ENCODE assay signal across 8 cellular contexts in the genomic region with DNA sequence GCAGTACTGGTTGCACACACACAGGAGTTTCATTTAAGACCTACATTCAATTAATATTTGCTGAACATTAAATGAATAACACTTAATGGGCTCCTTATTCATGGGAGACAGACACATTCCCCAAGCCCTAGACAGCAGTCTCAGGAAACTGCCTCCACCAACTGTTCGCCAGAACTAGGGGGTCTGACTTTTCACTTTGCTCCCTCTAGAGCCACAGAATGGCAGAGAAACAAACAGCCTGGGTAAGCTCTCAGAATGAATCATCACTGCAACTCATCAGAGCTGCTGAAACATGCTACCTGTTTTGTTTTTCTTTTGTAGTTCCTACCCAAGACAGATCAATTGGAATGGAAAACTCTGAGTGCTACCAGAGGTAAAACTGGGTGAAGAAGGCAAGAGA. TPM values are rescaled to one million over a fixed set of nuclear protein-coding genes. Genes with fewer than 3 reads are reported as not detected.
DNase-seq lines count a peak whose midpoint lies in the region; ATAC-seq and TF ChIP-seq lines count a peak whose summit lies in the region.

No MANE protein-coding gene starts in this region.

- H3K27ac ChIP-seq in liver (ENCODE audit: low read depth in 1 of 2, low read length in 2 of 2): peak overlapping the region; percentile 42 to 55
- no peak overlapping the region for H3K27ac ChIP-seq in substantia nigra (ENCODE audit: low read depth, low read length, poor library complexity, severe bottlenecking)
- no peak overlapping the region for H3K27ac ChIP-seq in CD4-positive, alpha-beta memory T cell (ENCODE audit: low read depth, low read length)

- peaks cover 14% of the 10 kb centered on the region for H3K4me1 Mint-ChIP-seq in activated T-helper 1 cell treated with anti-CD3 and anti-CD28 coated beads, Interleukin-12 subunit alpha, Interleukin-12 subunit beta, Interleukin-2, Interleukin-4 antibody, amounts not matched to agents 30 ng/mL and 10 ng/mL and 1 ng/mL, durations not matched to agents 14 hours and 24 hours and 36 hours (ENCODE audit: low read depth)
- peaks cover 10 to 15% (median 14%) of the 10 kb centered on the region in 4 donors for H3K4me1 Mint-ChIP-seq in CD4-positive, alpha-beta memory T cell

- POLR2A ChIA-PET in CD4-positive, alpha-beta memory T cell (lab: Charles Lee; ENCODE audit: partially characterized antibody): interaction anchor here (1.5 to 2.6 kb wide), 4 partner anchors 8 to 58 kb away, joined by 4 to 9 read pairs (median 8); a partner anchor contains a TSS

- peaks cover 0 to 23% (median 16%) of the 10 kb centered on the region in 4 donors for H3K4me1 ChIP-seq in liver (ENCODE audit: control insufficient read depth in 4 of 4, insufficient read depth in 4 of 4, low read length in 3 of 4)
- H3K4me1 ChIP-seq in CD4-positive, alpha-beta memory T cell (ENCODE audit: insufficient read depth, low read length): no peaks in the 10 kb centered on the region

- no peaks in the 10 kb centered on the region for H3K27me3 Mint-ChIP-seq in activated T-helper 1 cell treated with anti-CD3 and anti-CD28 coated beads, Interleukin-12 subunit alpha, Interleukin-12 subunit beta, Interleukin-2, Interleukin-4 antibody, amounts not matched to agents 30 ng/mL and 10 ng/mL and 1 ng/mL, durations not matched to agents 14 hours and 24 hours and 36 hours (ENCODE audit: insufficient read depth)
- H3K27me3 Mint-ChIP-seq in CD4-positive, alpha-beta memory T cell: no peaks in the 10 kb centered on the region

- CTCF ChIA-PET in CD4-positive, alpha-beta memory T cell (lab: Charles Lee; ENCODE audit: partially characterized antibody): interaction anchor here (1.0 to 2.6 kb wide), 6 partner anchors 8 to 378 kb away, joined by 3 to 27 read pairs (median 8); a partner anchor contains a TSS

- intact Hi-C loops in activated T-helper 1 cell treated with anti-CD3 and anti-CD28 coated beads, Interleukin-12 subunit alpha, Interleukin-12 subunit beta, Interleukin-2, Interleukin-4 antibody, amounts not matched to agents 30 ng/mL and 10 ng/mL and 1 ng/mL, durations not matched to agents 14 hours and 24 hours and 36 hours (cut with micrococcal nuclease): loop anchor here (1.0 to 2.0 kb wide), 3 partner anchors 8 to 33 kb away; a partner anchor contains a TSS
- intact Hi-C loops in CD4-positive, alpha-beta memory T cell (cut with micrococcal nuclease): no loop called here

- H3K36me3 ChIP-seq in liver (ENCODE audit: control insufficient read depth in 4 of 4, insufficient read depth in 3 of 4, low read depth in 1 of 4, low read length in 3 of 4): peaks cover 0 to 4% (median under 1%) of the 10 kb centered on the region in 4 donors
- peaks cover 19% of the 10 kb centered on the region for H3K36me3 ChIP-seq in CD4-positive, alpha-beta memory T cell (ENCODE audit: insufficient read depth, low read length)

- H3K4me3 Mint-ChIP-seq in activated T-helper 1 cell treated with anti-CD3 and anti-CD28 coated beads, Interleukin-12 subunit alpha, Interleukin-12 subunit beta, Interleukin-2, Interleukin-4 antibody, amounts not matched to agents 30 ng/mL and 10 ng/mL and 1 ng/mL, durations not matched to agents 14 hours and 24 hours and 36 hours: no peak overlapping the region
- H3K4me3 Mint-ChIP-seq in CD4-positive, alpha-beta memory T cell: no peak overlapping the region

- 79% methylated on average over 1 of the region's 1 CpG for WGBS in liver

- H3K4me3 ChIP-seq in liver (ENCODE audit: low read depth in 1 of 3, low read length in 3 of 3): no peak overlapping the region
- no peak overlapping the region for H3K4me3 ChIP-seq in CD4-positive, alpha-beta memory T cell (ENCODE audit: low read length in 2 of 2)

- peak; percentile 70 for ATAC-seq in GM21825 (IDR thresholded peaks at IDR 0.05; ENCODE audit: unreplicated experiment)
- ATAC-seq in GM21381 (IDR thresholded peaks at IDR 0.05; ENCODE audit: unreplicated experiment): no peak

- H3K9me3 Mint-ChIP-seq in activated T-helper 1 cell treated with anti-CD3 and anti-CD28 coated beads, Interleukin-12 subunit alpha, Interleukin-12 subunit beta, Interleukin-2, Interleukin-4 antibody, amounts not matched to agents 30 ng/mL and 10 ng/mL and 1 ng/mL, durations not matched to agents 14 hours and 24 hours and 36 hours: no peaks in the 10 kb centered on the region
- H3K9me3 Mint-ChIP-seq in CD4-positive, alpha-beta memory T cell: peaks cover 0 to 2% (median 0%) of the 10 kb centered on the region in 8 donors

- H3K27ac Mint-ChIP-seq in activated T-helper 1 cell treated with anti-CD3 and anti-CD28 coated beads, Interleukin-12 subunit alpha, Interleukin-12 subunit beta, Interleukin-2, Interleukin-4 antibody, amounts not matched to agents 30 ng/mL and 10 ng/mL and 1 ng/mL, durations not matched to agents 14 hours and 24 hours and 36 hours: peak overlapping the region; percentile 66
- peak overlapping the region in 3 of 7 donors; percentile 37 to 80 (median 59) for H3K27ac Mint-ChIP-seq in CD4-positive, alpha-beta memory T cell

- TF ChIP-seq CTCF in liver (IDR thresholded peaks at IDR 0.05; ENCODE audit: low read depth, low read length, missing input control): no peak

- no peaks in the 10 kb centered on the region for H3K9me3 ChIP-seq in liver (ENCODE audit: control insufficient read depth in 4 of 4, low read length in 3 of 4)
- H3K9me3 ChIP-seq in CD4-positive, alpha-beta memory T cell (ENCODE audit: control insufficient read depth in 1 of 2, low read length in 2 of 2): no peaks in the 10 kb centered on the region

- no peak overlapping the region for H3K9ac ChIP-seq in liver (ENCODE audit: low read depth in 1 of 2, low read length in 2 of 2)

- H3K27me3 ChIP-seq in liver (ENCODE audit: control insufficient read depth in 4 of 4, insufficient read depth in 4 of 4, low read length in 3 of 4): no peaks in the 10 kb centered on the region
- H3K27me3 ChIP-seq in CD4-positive, alpha-beta memory T cell (ENCODE audit: insufficient read depth, low read length): no peaks in the 10 kb centered on the region

- peaks cover 33% of the 10 kb centered on the region for H3K36me3 Mint-ChIP-seq in activated T-helper 1 cell treated with anti-CD3 and anti-CD28 coated beads, Interleukin-12 subunit alpha, Interleukin-12 subunit beta, Interleukin-2, Interleukin-4 antibody, amounts not matched to agents 30 ng/mL and 10 ng/mL and 1 ng/mL, durations not matched to agents 14 hours and 24 hours and 36 hours (ENCODE audit: low read depth)
- peaks cover 41 to 53% of the 10 kb centered on the region in 2 donors for H3K36me3 Mint-ChIP-seq in CD4-positive, alpha-beta memory T cell

- peak; percentile 79 for DNase-seq in Daoy (ENCODE audit: low read depth)
- no peak for DNase-seq in activated T-helper 1 cell treated with anti-CD3 and anti-CD28 coated beads, Interleukin-12 subunit alpha, Interleukin-12 subunit beta, Interleukin-2, Interleukin-4 antibody, amounts not matched to agents 30 ng/mL and 10 ng/mL and 1 ng/mL, durations not matched to agents 14 hours and 24 hours and 36 hours (ENCODE audit: low spot score)
- no peak for DNase-seq in substantia nigra (lab: John Stamatoyannopoulos, UW)
- DNase-seq in CD4-positive, alpha-beta memory T cell: no peak
- DNase-seq in NCI-H2227 treated with DMSO at 0.1 percent for 48 hours (lab: John Stamatoyannopoulos, UW): no peak

- TF ChIP-seq RAD21 in liver (IDR thresholded peaks at IDR 0.05): no peak

TF ChIP-seq in liver, 16 proteins besides CTCF, POLR2A, EP300 and RAD21:
- TF ChIP-seq, protein P1, sequence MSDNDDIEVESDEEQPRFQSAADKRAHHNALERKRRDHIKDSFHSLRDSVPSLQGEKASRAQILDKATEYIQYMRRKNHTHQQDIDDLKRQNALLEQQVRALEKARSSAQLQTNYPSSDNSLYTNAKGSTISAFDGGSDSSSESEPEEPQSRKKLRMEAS (IDR thresholded peaks at IDR 0.05): no peak
- TF ChIP-seq FOXA2 (IDR thresholded peaks at IDR 0.05): no peak
- TF ChIP-seq, protein P2, sequence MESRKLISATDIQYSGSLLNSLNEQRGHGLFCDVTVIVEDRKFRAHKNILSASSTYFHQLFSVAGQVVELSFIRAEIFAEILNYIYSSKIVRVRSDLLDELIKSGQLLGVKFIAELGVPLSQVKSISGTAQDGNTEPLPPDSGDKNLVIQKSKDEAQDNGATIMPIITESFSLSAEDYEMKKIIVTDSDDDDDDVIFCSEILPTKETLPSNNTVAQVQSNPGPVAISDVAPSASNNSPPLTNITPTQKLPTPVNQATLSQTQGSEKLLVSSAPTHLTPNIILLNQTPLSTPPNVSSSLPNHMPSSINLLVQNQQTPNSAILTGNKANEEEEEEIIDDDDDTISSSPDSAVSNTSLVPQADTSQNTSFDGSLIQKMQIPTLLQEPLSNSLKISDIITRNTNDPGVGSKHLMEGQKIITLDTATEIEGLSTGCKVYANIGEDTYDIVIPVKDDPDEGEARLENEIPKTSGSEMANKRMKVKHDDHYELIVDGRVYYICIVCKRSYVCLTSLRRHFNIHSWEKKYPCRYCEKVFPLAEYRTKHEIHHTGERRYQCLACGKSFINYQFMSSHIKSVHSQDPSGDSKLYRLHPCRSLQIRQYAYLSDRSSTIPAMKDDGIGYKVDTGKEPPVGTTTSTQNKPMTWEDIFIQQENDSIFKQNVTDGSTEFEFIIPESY (IDR thresholded peaks at IDR 0.05): no peak
- no peak for TF ChIP-seq JUND (IDR thresholded peaks at IDR 0.05)
- no peak for TF ChIP-seq GABPA (IDR thresholded peaks at IDR 0.05 in 1 of 2, conservative IDR thresholded peaks at IDR 0.05 in 1 of 2)
- TF ChIP-seq HNF4G (IDR thresholded peaks at IDR 0.05): no peak
- TF ChIP-seq YY1 (IDR thresholded peaks at IDR 0.05): no peak
- TF ChIP-seq HNF4A (conservative IDR thresholded peaks at IDR 0.05): no peak
- TF ChIP-seq FOXA1 (IDR thresholded peaks at IDR 0.05): no peak
- TF ChIP-seq RXRA (IDR thresholded peaks at IDR 0.05): no peak
- TF ChIP-seq, protein P3, sequence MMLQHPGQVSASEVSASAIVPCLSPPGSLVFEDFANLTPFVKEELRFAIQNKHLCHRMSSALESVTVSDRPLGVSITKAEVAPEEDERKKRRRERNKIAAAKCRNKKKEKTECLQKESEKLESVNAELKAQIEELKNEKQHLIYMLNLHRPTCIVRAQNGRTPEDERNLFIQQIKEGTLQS (IDR thresholded peaks at IDR 0.05): no peak
- TF ChIP-seq SP1 (IDR thresholded peaks at IDR 0.05): no peak

RNA-seq across cellular contexts. Expression of a gene that starts 31.7 kb away (rescaled TPM):
- 13.0 and 17.1 TPM in 2 replicates for total RNA-seq in Daoy (2014; rRNA removed; shearing (Covaris generic))
- total RNA-seq in activated T-helper 1 cell treated with anti-CD3 and anti-CD28 coated beads, Interleukin-12 subunit alpha, Interleukin-12 subunit beta, Interleukin-2, Interleukin-4 antibody, amounts not matched to agents 30 ng/mL and 10 ng/mL and 1 ng/mL, durations not matched to agents 14 hours and 24 hours and 36 hours: 81.1 and 86.2 TPM in 2 replicates
- total RNA-seq in liver: 10 to 100 TPM in 1 of 2 donors, 1 to 10 TPM in 1; 9.2 to 20.2 TPM
- polyA plus RNA-seq in liver: 1 to 10 TPM; 3.5 to 4.7 TPM
- 100 to 1,000 TPM; 166 to 194 TPM for total RNA-seq in CD4-positive, alpha-beta memory T cell
- 1 to 10 TPM; 3.2 to 6.6 TPM for polyA plus RNA-seq in CD4-positive, alpha-beta memory T cell

Comparison
In these comparisons a context has a peak if more than half of its experiments do, and no peak if none do; other contexts are left out.
1. H3K27ac ChIP-seq: peak in liver (2 of 2); none in substantia nigra (single experiment) and CD4-positive, alpha-beta memory T cell (single experiment).